In the genomic region with DNA sequence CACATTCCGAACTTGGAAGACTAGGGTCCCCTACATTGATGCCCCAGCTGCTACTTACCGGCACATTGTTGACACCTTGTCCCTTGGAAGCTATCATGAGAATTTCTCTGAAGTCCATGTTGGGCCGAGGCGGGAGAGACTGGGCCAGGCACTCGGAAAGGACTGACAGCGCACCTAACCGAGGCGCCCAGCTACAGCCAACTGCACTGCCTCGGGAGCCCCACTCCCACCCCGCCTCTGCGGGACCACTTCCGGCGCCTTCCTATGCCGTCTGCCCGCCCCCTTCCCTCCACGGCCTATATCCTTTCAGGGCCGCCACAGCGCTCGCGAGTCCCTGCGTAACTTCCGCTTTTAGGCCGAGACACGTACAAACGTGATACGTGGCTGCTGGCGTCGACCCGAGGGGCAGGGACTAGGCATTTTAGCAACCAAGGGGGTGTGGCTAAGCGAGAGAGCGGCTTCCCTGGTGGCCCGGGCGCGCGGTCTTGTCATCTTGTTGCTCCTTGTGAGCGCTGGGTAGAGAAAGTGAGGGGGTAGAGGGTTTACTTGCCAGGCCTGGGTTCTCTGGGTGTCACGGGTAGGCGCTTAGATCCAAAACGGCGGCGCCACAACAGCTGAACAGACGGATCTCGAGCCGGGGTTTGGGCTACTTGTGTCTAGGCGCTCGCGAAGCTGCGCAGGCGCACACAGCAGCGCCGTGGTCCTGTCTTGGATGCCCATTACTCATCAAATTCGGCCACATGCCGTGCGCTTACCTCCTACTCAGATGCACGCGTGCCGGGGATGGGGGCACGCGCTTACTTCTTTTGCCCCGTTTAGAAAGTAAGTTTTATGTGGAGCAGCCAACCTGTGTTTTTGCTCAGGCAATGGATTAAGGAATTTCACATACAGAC, we compare ENCODE assay signal across 8 cellular contexts.
DNase-seq lines count a peak whose midpoint lies in the region; ATAC-seq lines count a peak whose summit lies in the region.

SPTY2D1 (minus strand) TSS at position 203 of the 893 bp plus-strand sequence; CDS start at position 118, 85 bp downstream.

- ATAC-seq in GM19023 (IDR thresholded peaks at IDR 0.05; ENCODE audit: unreplicated experiment) (peak; percentile 97), HG03280 (IDR thresholded peaks at IDR 0.05; ENCODE audit: unreplicated experiment) (peak; percentile 96)

- peak; percentile 92 for DNase-seq in AG08396 (ENCODE audit: low spot score)
- peak; percentile 97 for DNase-seq in NCI-H345 treated with DMSO at 0.1 percent for 48 hours (lab: John Stamatoyannopoulos, UW; ENCODE audit: unreplicated experiment)
- DNase-seq in activated CD4-positive, CD25-positive, alpha-beta regulatory T cell (lab: John Stamatoyannopoulos, UW), result peak; percentile 88 to 96 (median 93)
- DNase-seq in central memory CD4-positive, alpha-beta T cell, result peak; percentile 99
- peak; percentile 100 for DNase-seq in iris pigment epithelial cell (ENCODE audit: low read depth)
- DNase-seq in stimulated activated CD4-positive, alpha-beta T cell treated with anti-CD3 and anti-CD28 coated beads, Interleukin-12 subunit alpha, Interleukin-12 subunit beta, amount 100 ng/mL, for 24 hours (ENCODE audit: low read depth in 2 of 2), result peak; percentile 96

Comparison
In these comparisons a context has a peak if more than half of its experiments do, and no peak if none do; other contexts are left out.
1. Peak in every context shown above with its lines: DNase-seq and ATAC-seq.